Comparison of ENCODE assay signal across 16 cellular contexts in genomic region chr14:77989441-77989891, GRCh38.
DNase-seq lines count a peak whose midpoint lies in the region; ATAC-seq and TF ChIP-seq lines count a peak whose summit lies in the region.
"Had no signal": no experiment of that assay in that cellular context is flagged by ENCODE, and none has a peak within 500 bp of the region (broad histone marks: within the 10 kb centered on the region; RNA-seq: fewer than 3 reads in every experiment).

No MANE protein-coding gene starts in this region.

- H3K36me3 ChIP-seq in uterus: no peaks in the 10 kb centered on the region
- H3K36me3 ChIP-seq: upper lobe of right lung had no signal

- DNase-seq in Right ventricle myocardium inferior (ENCODE audit: missing footprints) (no peak), cardiac septum (ENCODE audit: low spot score) (no peak), left ventricle myocardium superior (peak; percentile 28), osteocyte (ENCODE audit: extremely low spot score, unreplicated experiment) (peak; percentile 68), uterus (no peak)
- DNase-seq in activated naive CD4-positive, alpha-beta T cell (lab: John Stamatoyannopoulos, UW): no peak
- no peak for DNase-seq in naive thymus-derived CD8-positive, alpha-beta T cell
- DNase-seq: activated B cell treated with CpG ODN at 0.5 μM for 24 hours; activated naive CD4-positive, alpha-beta T cell treated with Interleukin-2 at 50 U/mL for 16 hours; CD8-positive, alpha-beta T cell; cerebellar nuclear complex; NCI-H187; NCI-H510A treated with DMSO at 0.1 percent for 48 hours; upper lobe of right lung had no signal

- TF ChIP-seq CTCF in osteocyte (IDR thresholded peaks at IDR 0.05) (no peak), uterus (IDR thresholded peaks at IDR 0.05) (no peak)

- H3K27ac ChIP-seq in uterus: no peak overlapping the region
- H3K27ac ChIP-seq: upper lobe of right lung had no signal

- ATAC-seq in Right ventricle myocardium inferior: peak; percentile 62
- ATAC-seq in left ventricle myocardium superior: peak; percentile 72
- no peak for ATAC-seq in SK-N-SH treated with all-trans-retinoic acid at 6 μM for 48 hours
- no peak for ATAC-seq in naive thymus-derived CD8-positive, alpha-beta T cell
- ATAC-seq: CD8-positive, alpha-beta T cell had no signal

- TF ChIP-seq POLR2A in uterus (IDR thresholded peaks at IDR 0.05): no peak

- H3K27me3 Mint-ChIP-seq in osteocyte (ENCODE audit: unreplicated experiment): peaks cover 4% of the 10 kb centered on the region
- H3K27me3 Mint-ChIP-seq in naive thymus-derived CD8-positive, alpha-beta T cell: peaks cover 0 to 7% (median 0%) of the 10 kb centered on the region in 5 donors

- no peaks in the 10 kb centered on the region for H3K27me3 ChIP-seq in uterus
- H3K27me3 ChIP-seq: upper lobe of right lung had no signal

- H3K9me3 ChIP-seq in uterus: no peaks in the 10 kb centered on the region
- H3K9me3 ChIP-seq: upper lobe of right lung had no signal

- POLR2A ChIA-PET in naive thymus-derived CD8-positive, alpha-beta T cell (lab: Charles Lee): no interaction called here

- no peaks in the 10 kb centered on the region for H3K9me3 Mint-ChIP-seq in osteocyte (ENCODE audit: unreplicated experiment)
- H3K9me3 Mint-ChIP-seq in naive thymus-derived CD8-positive, alpha-beta T cell: peaks cover 0 to 2% (median 0%) of the 10 kb centered on the region in 9 donors
- H3K9me3 Mint-ChIP-seq: activated B cell treated with CpG ODN at 0.5 μM for 24 hours; CD8-positive, alpha-beta T cell had no signal

- peaks cover 2% of the 10 kb centered on the region for H3K4me1 Mint-ChIP-seq in osteocyte (ENCODE audit: unreplicated experiment)
- H3K4me1 Mint-ChIP-seq in naive thymus-derived CD8-positive, alpha-beta T cell: peaks cover 0 to 6% (median 0%) of the 10 kb centered on the region in 4 donors
- H3K4me1 Mint-ChIP-seq: activated B cell treated with CpG ODN at 0.5 μM for 24 hours had no signal

- intact Hi-C loops in Right ventricle myocardium inferior (cut with DNase I): no loop called here
- intact Hi-C loops in cardiac septum (cut with DNase I): no loop called here
- intact Hi-C loops in left ventricle myocardium superior (cut with micrococcal nuclease): no loop called here
- intact Hi-C loops in uterus (cut with DNase I; ENCODE audit: low total_unique reads): no loop called here

- H3K4me3 Mint-ChIP-seq in osteocyte (ENCODE audit: unreplicated experiment): no peak overlapping the region
- H3K4me3 Mint-ChIP-seq in naive thymus-derived CD8-positive, alpha-beta T cell: no peak overlapping the region
- H3K4me3 Mint-ChIP-seq: activated B cell treated with CpG ODN at 0.5 μM for 24 hours; CD8-positive, alpha-beta T cell had no signal

- no peak overlapping the region for H3K4me3 ChIP-seq in uterus
- H3K4me3 ChIP-seq: upper lobe of right lung had no signal

- no peaks in the 10 kb centered on the region for H3K4me1 ChIP-seq in uterus
- H3K4me1 ChIP-seq: parathyroid adenoma, upper lobe of right lung had no signal

- H3K36me3 Mint-ChIP-seq in osteocyte (ENCODE audit: unreplicated experiment): no peaks in the 10 kb centered on the region
- no peaks in the 10 kb centered on the region for H3K36me3 Mint-ChIP-seq in naive thymus-derived CD8-positive, alpha-beta T cell
- H3K36me3 Mint-ChIP-seq: CD8-positive, alpha-beta T cell had no signal

- no peak overlapping the region for H3K27ac Mint-ChIP-seq in osteocyte (ENCODE audit: unreplicated experiment)
- no peak overlapping the region for H3K27ac Mint-ChIP-seq in naive thymus-derived CD8-positive, alpha-beta T cell
- H3K27ac Mint-ChIP-seq: activated B cell treated with CpG ODN at 0.5 μM for 24 hours; CD8-positive, alpha-beta T cell had no signal

TF ChIP-seq in SK-N-SH treated with all-trans-retinoic acid at 6 μM for 48 hours, 23 proteins besides CTCF, POLR2A, EP300 and RAD21:
- TF ChIP-seq ESRRG (CRISPR knock-in tag; IDR thresholded peaks at IDR 0.05) (no peak), OSR1 (CRISPR knock-in tag; IDR thresholded peaks at IDR 0.05) (no peak), PATZ1 (CRISPR knock-in tag; IDR thresholded peaks at IDR 0.05; ENCODE audit: borderline replicate concordance) (no peak), CREB5 (CRISPR knock-in tag; IDR thresholded peaks at IDR 0.05; ENCODE audit: low read depth) (no peak), BACH2 (CRISPR knock-in tag; IDR thresholded peaks at IDR 0.05; ENCODE audit: borderline replicate concordance) (no peak), PPARA (CRISPR knock-in tag; IDR thresholded peaks at IDR 0.05; ENCODE audit: borderline replicate concordance) (no peak), ZNF70 (CRISPR knock-in tag; IDR thresholded peaks at IDR 0.05) (no peak)
- TF ChIP-seq, protein P1, sequence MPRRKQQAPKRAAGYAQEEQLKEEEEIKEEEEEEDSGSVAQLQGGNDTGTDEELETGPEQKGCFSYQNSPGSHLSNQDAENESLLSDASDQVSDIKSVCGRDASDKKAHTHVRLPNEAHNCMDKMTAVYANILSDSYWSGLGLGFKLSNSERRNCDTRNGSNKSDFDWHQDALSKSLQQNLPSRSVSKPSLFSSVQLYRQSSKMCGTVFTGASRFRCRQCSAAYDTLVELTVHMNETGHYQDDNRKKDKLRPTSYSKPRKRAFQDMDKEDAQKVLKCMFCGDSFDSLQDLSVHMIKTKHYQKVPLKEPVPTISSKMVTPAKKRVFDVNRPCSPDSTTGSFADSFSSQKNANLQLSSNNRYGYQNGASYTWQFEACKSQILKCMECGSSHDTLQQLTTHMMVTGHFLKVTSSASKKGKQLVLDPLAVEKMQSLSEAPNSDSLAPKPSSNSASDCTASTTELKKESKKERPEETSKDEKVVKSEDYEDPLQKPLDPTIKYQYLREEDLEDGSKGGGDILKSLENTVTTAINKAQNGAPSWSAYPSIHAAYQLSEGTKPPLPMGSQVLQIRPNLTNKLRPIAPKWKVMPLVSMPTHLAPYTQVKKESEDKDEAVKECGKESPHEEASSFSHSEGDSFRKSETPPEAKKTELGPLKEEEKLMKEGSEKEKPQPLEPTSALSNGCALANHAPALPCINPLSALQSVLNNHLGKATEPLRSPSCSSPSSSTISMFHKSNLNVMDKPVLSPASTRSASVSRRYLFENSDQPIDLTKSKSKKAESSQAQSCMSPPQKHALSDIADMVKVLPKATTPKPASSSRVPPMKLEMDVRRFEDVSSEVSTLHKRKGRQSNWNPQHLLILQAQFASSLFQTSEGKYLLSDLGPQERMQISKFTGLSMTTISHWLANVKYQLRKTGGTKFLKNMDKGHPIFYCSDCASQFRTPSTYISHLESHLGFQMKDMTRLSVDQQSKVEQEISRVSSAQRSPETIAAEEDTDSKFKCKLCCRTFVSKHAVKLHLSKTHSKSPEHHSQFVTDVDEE (CRISPR knock-in tag; IDR thresholded peaks at IDR 0.05): no peak

Comparison
In these comparisons a context has a peak if more than half of its experiments do, and no peak if none do; other contexts are left out.
1. DNase-seq: peak in left ventricle myocardium superior (single experiment) and osteocyte (single experiment); none in Right ventricle myocardium inferior (single experiment), cardiac septum (single experiment), uterus (0 of 2), activated naive CD4-positive, alpha-beta T cell (0 of 4) and naive thymus-derived CD8-positive, alpha-beta T cell (0 of 10).
2. ATAC-seq: peak in Right ventricle myocardium inferior (single experiment) and left ventricle myocardium superior (single experiment); none in SK-N-SH treated with all-trans-retinoic acid at 6 μM for 48 hours (single experiment) and naive thymus-derived CD8-positive, alpha-beta T cell (0 of 2).